In genomic region chr14:93115069-93115919, GRCh38 we compare ENCODE assay signal across 8 cellular contexts. TPM values are rescaled to one million over a fixed set of nuclear protein-coding genes. Genes with fewer than 3 reads are reported as not detected.
DNase-seq lines count a peak whose midpoint lies in the region; ATAC-seq and TF ChIP-seq lines count a peak whose summit lies in the region.

No MANE protein-coding gene starts in this region.

- H3K36me3 Mint-ChIP-seq in activated T-cell treated with anti-CD3 and anti-CD28 coated beads, Interleukin-2, amount 50 U/mL, for 4 hours (ENCODE audit: insufficient read depth), result no peaks in the 10 kb centered on the region
- H3K36me3 Mint-ChIP-seq in naive B cell, result no peaks in the 10 kb centered on the region
- H3K36me3 Mint-ChIP-seq in stimulated activated effector memory CD8-positive, alpha-beta T cell treated with anti-CD3 and anti-CD28 coated beads, Interleukin-12 subunit alpha, Interleukin-12 subunit beta, amount 100 ng/mL, for 72 hours, result no peaks in the 10 kb centered on the region

- no peaks in the 10 kb centered on the region for H3K27me3 Mint-ChIP-seq in activated T-cell treated with anti-CD3 and anti-CD28 coated beads, Interleukin-2, amount 50 U/mL, for 4 hours (ENCODE audit: low read depth)
- no peaks in the 10 kb centered on the region for H3K27me3 Mint-ChIP-seq in naive B cell

- no TSS peak for BruUV-seq in PC-3 (replicated peaks; lab: Mats Ljungman, UMichigan)

- intact Hi-C loops in PC-3 (cut with micrococcal nuclease) (loop anchor here (10.0 kb wide), 1 partner anchor 60 kb away; no protein-coding TSS in a partner anchor), esophagus squamous epithelium (cut with DNase I) (no loop called here)

- no CpG with 5 or more reads among the region's 121 CpGs for WGBS in esophagus squamous epithelium, 2 donors

- no peaks in the 10 kb centered on the region for H3K9me2 ChIP-seq in PC-3 (replicated peaks; ENCODE audit: low read length)

- H3K9me3 ChIP-seq in PC-3 (ENCODE audit: low read length), result no peaks in the 10 kb centered on the region
- no peaks in the 10 kb centered on the region for H3K9me3 ChIP-seq in esophagus squamous epithelium

- H3K4me1 ChIP-seq in PC-3 (ENCODE audit: insufficient read depth, low read length), result peaks cover 21% of the 10 kb centered on the region
- peaks cover 20 to 45% (median 31%) of the 10 kb centered on the region in 3 donors for H3K4me1 ChIP-seq in esophagus squamous epithelium

- CTCF ChIA-PET in PC-3 (lab: Charles Lee), result interaction anchor here (0.7 to 2.4 kb wide), 3 partner anchors 23 to 163 kb away, joined by 4 to 15 read pairs (median 4); partner anchors contain the start of genes GON7 and UBR7

- H4K20me1 ChIP-seq in PC-3 (ENCODE audit: low read length), result no peaks in the 10 kb centered on the region

- H3K27me3 ChIP-seq in PC-3 (ENCODE audit: low read length), result no peaks in the 10 kb centered on the region
- H3K27me3 ChIP-seq in esophagus squamous epithelium, result no peaks in the 10 kb centered on the region

- H3K4me1 Mint-ChIP-seq in activated T-cell treated with anti-CD3 and anti-CD28 coated beads, Interleukin-2, amount 50 U/mL, for 4 hours (ENCODE audit: low read depth), result peaks cover 26% of the 10 kb centered on the region
- peaks cover 26 to 37% (median 29%) of the 10 kb centered on the region in 3 donors for H3K4me1 Mint-ChIP-seq in naive B cell
- H3K4me1 Mint-ChIP-seq in stimulated activated effector memory CD8-positive, alpha-beta T cell treated with anti-CD3 and anti-CD28 coated beads, Interleukin-12 subunit alpha, Interleukin-12 subunit beta, amount 100 ng/mL, for 72 hours, result peaks cover 34% of the 10 kb centered on the region

- H3K27ac ChIP-seq in PC-3 (ENCODE audit: low read length) (no peak overlapping the region), esophagus squamous epithelium (peak overlapping the region; percentile 88 to 100 (median 97))

- DNase-seq in DMS 273 (lab: John Stamatoyannopoulos, UW; ENCODE audit: unreplicated experiment) (peak; percentile 96), HuH-7 (ENCODE audit: low spot score) (peak; percentile 74), PC-3 (peak; percentile 87), esophagus squamous epithelium (lab: John Stamatoyannopoulos, UW) (peak; percentile 62), naive B cell (peak; percentile 88)
- DNase-seq in activated T-cell treated with anti-CD3 and anti-CD28 coated beads, Interleukin-2, amount 50 U/mL, for 4 hours, result peak; percentile 83
- DNase-seq in stimulated activated effector memory CD8-positive, alpha-beta T cell treated with anti-CD3 and anti-CD28 coated beads, Interleukin-12 subunit alpha, Interleukin-12 subunit beta, amount 100 ng/mL, for 72 hours (ENCODE audit: low spot score in 2 of 2), result peak; percentile 87 to 91

- no peaks in the 10 kb centered on the region for H3F3A ChIP-seq in PC-3 (ENCODE audit: low read length, unreplicated experiment)

- H3K36me3 ChIP-seq in PC-3 (ENCODE audit: low read depth, low read length) (no peaks in the 10 kb centered on the region), esophagus squamous epithelium (no peaks in the 10 kb centered on the region)

- H3K9me3 Mint-ChIP-seq in activated T-cell treated with anti-CD3 and anti-CD28 coated beads, Interleukin-2, amount 50 U/mL, for 4 hours, result no peaks in the 10 kb centered on the region
- no peaks in the 10 kb centered on the region for H3K9me3 Mint-ChIP-seq in naive B cell
- H3K9me3 Mint-ChIP-seq in stimulated activated effector memory CD8-positive, alpha-beta T cell treated with anti-CD3 and anti-CD28 coated beads, Interleukin-12 subunit alpha, Interleukin-12 subunit beta, amount 100 ng/mL, for 72 hours, result no peaks in the 10 kb centered on the region

- peak overlapping the region; percentile 85 for H3K4me3 Mint-ChIP-seq in activated T-cell treated with anti-CD3 and anti-CD28 coated beads, Interleukin-2, amount 50 U/mL, for 4 hours
- peak overlapping the region; percentile 84 to 93 (median 90) for H3K4me3 Mint-ChIP-seq in naive B cell
- peak overlapping the region; percentile 71 for H3K4me3 Mint-ChIP-seq in stimulated activated effector memory CD8-positive, alpha-beta T cell treated with anti-CD3 and anti-CD28 coated beads, Interleukin-12 subunit alpha, Interleukin-12 subunit beta, amount 100 ng/mL, for 72 hours

- peak overlapping the region; percentile 94 for H3K4me3 ChIP-seq in PC-3 (ENCODE audit: low read length)
- H3K4me3 ChIP-seq in esophagus squamous epithelium, result peak overlapping the region; percentile 57 to 92 (median 87)

- POLR2A ChIA-PET in PC-3 (lab: Charles Lee; ENCODE audit: unreplicated experiment), result interaction anchor here (0.6 to 0.9 kb wide), 3 partner anchors 9 to 92 kb away, joined by 3 to 6 read pairs (median 5); partner anchors contain the start of genes GON7 and UBR7

- peak overlapping the region; percentile 64 for H3K9ac ChIP-seq in PC-3 (ENCODE audit: low read length)

- peak overlapping the region in 4 of 6 donors; percentile 52 to 82 (median 74) for H3K27ac Mint-ChIP-seq in naive B cell
- peak overlapping the region; percentile 69 for H3K27ac Mint-ChIP-seq in stimulated activated effector memory CD8-positive, alpha-beta T cell treated with anti-CD3 and anti-CD28 coated beads, Interleukin-12 subunit alpha, Interleukin-12 subunit beta, amount 100 ng/mL, for 72 hours

- peaks cover 47% of the 10 kb centered on the region for H3K79me2 ChIP-seq in PC-3 (ENCODE audit: low read length)

- peak overlapping the region; percentile 98 for H3K4me2 ChIP-seq in PC-3 (ENCODE audit: low read length)

- H2AFZ ChIP-seq in PC-3 (ENCODE audit: low read length), result peak overlapping the region; percentile 83

- TF ChIP-seq POLR2A in esophagus squamous epithelium (IDR thresholded peaks at IDR 0.05), result peak in 2 of 4 donors; percentile 59 to 73

- TF ChIP-seq CTCF in PC-3 (conservative IDR thresholded peaks at IDR 0.05; ENCODE audit: low read depth, low read length) (no peak), esophagus squamous epithelium (IDR thresholded peaks at IDR 0.05) (peak in 3 of 6 experiments; percentile 11 to 13 (median 13))

- ATAC-seq in GM21515 (IDR thresholded peaks at IDR 0.05; ENCODE audit: unreplicated experiment) (peak; percentile 77), PC-3 (peak; percentile 84), naive B cell (ENCODE audit: low read depth in 2 of 2) (peak; percentile 74 to 78)
- ATAC-seq in activated T-cell treated with anti-CD3 and anti-CD28 coated beads, Interleukin-2, amount 50 U/mL, for 4 hours, result peak; percentile 78 to 84
- peak; percentile 85 for ATAC-seq in stimulated activated effector memory CD8-positive, alpha-beta T cell treated with anti-CD3 and anti-CD28 coated beads, Interleukin-12 subunit alpha, Interleukin-12 subunit beta, amount 100 ng/mL, for 72 hours

RNA-seq across cellular contexts. Expression of gene ITPK1, which starts 0.4 kb away (rescaled TPM):
- total RNA-seq in PC-3 (2014; rRNA removed) (66.2 and 81.1 TPM in 2 replicates), esophagus squamous epithelium (10 to 100 TPM; 14.2 to 34.5 (median 25.8) TPM)
- total RNA-seq in activated T-cell treated with anti-CD3 and anti-CD28 coated beads, Interleukin-2, amount 50 U/mL, for 4 hours, result 10 to 100 TPM; 49.4 to 59.7 (median 59.1) TPM
- 10 to 100 TPM in 5 of 6 donors, 1 to 10 TPM in 1; 8.5 to 20.1 (median 16.2) TPM for polyA plus RNA-seq in naive B cell (ENCODE audit: low read depth in 6 of 6)
